Comparison of ENCODE assay signal across 8 cellular contexts in genomic region chr6:119079288-119079809, GRCh38. TPM values are rescaled to one million over a fixed set of nuclear protein-coding genes. Genes with fewer than 3 reads are reported as not detected.
DNase-seq lines count a peak whose midpoint lies in the region; ATAC-seq, FAIRE-seq and TF ChIP-seq lines count a peak whose summit lies in the region.

No MANE protein-coding gene starts in this region.

- H4K91ac ChIP-seq in H9 (ENCODE audit: insufficient read length, low read depth, low read length) = no peak overlapping the region

- H3K27ac Mint-ChIP-seq in H9 = no peak overlapping the region
- H3K27ac Mint-ChIP-seq in activated naive CD8-positive, alpha-beta T cell treated with anti-CD3 and anti-CD28 coated beads, Interleukin-2, amount 50 U/mL, for 24 hours = peak overlapping the region; percentile 75

- TF ChIP-seq CTCF in H9 (conservative IDR thresholded peaks at IDR 0.05) (no peak), kidney (IDR thresholded peaks at IDR 0.05; ENCODE audit: borderline replicate concordance, extremely low read depth, insufficient read depth) (no peak)

- peak overlapping the region; percentile 82 to 93 for H3K4me3 Mint-ChIP-seq in H9
- H3K4me3 Mint-ChIP-seq in activated naive CD8-positive, alpha-beta T cell treated with anti-CD3 and anti-CD28 coated beads, Interleukin-2, amount 50 U/mL, for 24 hours = peak overlapping the region; percentile 87

- H3K27ac ChIP-seq in H9 (ENCODE audit: insufficient read length, low read depth, low read length) = no peak overlapping the region
- no peak overlapping the region for H3K27ac ChIP-seq in kidney (ENCODE audit: low read depth in 2 of 2, low read length in 2 of 2)

- no peak overlapping the region for H2AFZ ChIP-seq in H9 (ENCODE audit: low read length)

- no peaks in the 10 kb centered on the region for H3K79me1 ChIP-seq in H9 (ENCODE audit: insufficient read depth, low read depth, low read length, poor library complexity, severe bottlenecking)

- ATAC-seq in activated naive CD8-positive, alpha-beta T cell treated with anti-CD3 and anti-CD28 coated beads, Interleukin-2, amount 50 U/mL, for 24 hours = no peak
- ATAC-seq in HG03025 (IDR thresholded peaks at IDR 0.05; ENCODE audit: low FRiP score, unreplicated experiment) (no peak), HG02642 (IDR thresholded peaks at IDR 0.05; ENCODE audit: poor library complexity, unreplicated experiment) (no peak), GM21360 (IDR thresholded peaks at IDR 0.05; ENCODE audit: unreplicated experiment) (no peak)

- no peak overlapping the region for H4K8ac ChIP-seq in H9 (replicated peaks; ENCODE audit: insufficient read length, low read depth, low read length)

- no peaks in the 10 kb centered on the region for H3K79me2 ChIP-seq in H9 (ENCODE audit: insufficient read depth, low read length)

- H3K36me3 Mint-ChIP-seq in H9 (ENCODE audit: insufficient read depth in 1 of 3, low read depth in 3 of 3) = peaks cover 9 to 23% (median 21%) of the 10 kb centered on the region in 3 experiments
- H3K36me3 Mint-ChIP-seq in activated naive CD8-positive, alpha-beta T cell treated with anti-CD3 and anti-CD28 coated beads, Interleukin-2, amount 50 U/mL, for 24 hours (ENCODE audit: low read depth) = peaks cover 4% of the 10 kb centered on the region

- H2BK20ac ChIP-seq in H9 (ENCODE audit: low read depth, low read length, poor library complexity, severe bottlenecking) = no peak overlapping the region

- intact Hi-C loops in kidney (cut with DNase I) = no loop called here

- WGBS in H9 (ENCODE audit: extremely low coverage, insufficient read length, low lambda C conversion rate) = no CpG with 5 or more reads among the region's 9 CpGs

- peaks cover 8% of the 10 kb centered on the region for H3K23me2 ChIP-seq in H9 (ENCODE audit: insufficient read length, low read depth, low read length, poor library complexity, severe bottlenecking)

- peaks cover 27 to 32% of the 10 kb centered on the region in 2 experiments for H3K9me3 Mint-ChIP-seq in H9
- peaks cover 15% of the 10 kb centered on the region for H3K9me3 Mint-ChIP-seq in activated naive CD8-positive, alpha-beta T cell treated with anti-CD3 and anti-CD28 coated beads, Interleukin-2, amount 50 U/mL, for 24 hours

- no peak overlapping the region for H2BK5ac ChIP-seq in H9 (ENCODE audit: insufficient read length, low read length)

- DNase-seq in 8988T = peak; percentile 10
- no peak for DNase-seq in H9
- no peak for DNase-seq in activated naive CD8-positive, alpha-beta T cell treated with anti-CD3 and anti-CD28 coated beads, Interleukin-2, amount 50 U/mL, for 24 hours
- no peak for DNase-seq in kidney
- DNase-seq in superior temporal gyrus (ENCODE audit: extremely low spot score) = peak; percentile 51

- H2BK120ac ChIP-seq in H9 (ENCODE audit: low read depth, low read length, poor library complexity, severe bottlenecking) = no peak overlapping the region

- peaks cover 23 to 25% of the 10 kb centered on the region in 2 experiments for H3K4me1 Mint-ChIP-seq in H9
- H3K4me1 Mint-ChIP-seq in activated naive CD8-positive, alpha-beta T cell treated with anti-CD3 and anti-CD28 coated beads, Interleukin-2, amount 50 U/mL, for 24 hours = peaks cover 36% of the 10 kb centered on the region

- H3K9ac ChIP-seq in H9 (ENCODE audit: extremely low read depth, insufficient read length, low read length) (no peak overlapping the region), kidney (ENCODE audit: low read length in 2 of 2) (peak overlapping the region; percentile 61 to 91)

- H3K23ac ChIP-seq in H9 (ENCODE audit: insufficient read length, low read depth, low read length) = no peak overlapping the region

- H3K14ac ChIP-seq in H9 (ENCODE audit: insufficient read depth, low read length) = no peak overlapping the region

- H3K27me3 ChIP-seq in H9 (ENCODE audit: insufficient read depth, low read length) = no peaks in the 10 kb centered on the region; the same call in 1 of the 2 replicates

- H2AK5ac ChIP-seq in H9 (ENCODE audit: insufficient read length, low read length) = no peak overlapping the region

- H3K4me1 ChIP-seq in H9 (ENCODE audit: insufficient read depth, low read length) (no peaks in the 10 kb centered on the region), kidney (ENCODE audit: control insufficient read depth in 1 of 2, insufficient read depth in 1 of 2, low read depth in 1 of 2, low read length in 2 of 2) (peaks cover 3 to 6% of the 10 kb centered on the region in 2 donors)

- FAIRE-seq in kidney (lab: Jason Lieb, UNC) = no peak

- no peak overlapping the region for H3T11ph ChIP-seq in H9 (ENCODE audit: low read length)

- H3K18ac ChIP-seq in H9 (ENCODE audit: insufficient read length, low read depth, low read length) = no peak overlapping the region

- H4K5ac ChIP-seq in H9 (ENCODE audit: insufficient read length, low read depth, low read length) = no peak overlapping the region

- H3K4me2 ChIP-seq in H9 (ENCODE audit: insufficient read depth, insufficient read length, low read length) = peak overlapping the region; percentile 82

- H3K36me3 ChIP-seq in kidney (ENCODE audit: control insufficient read depth in 1 of 2, insufficient read depth in 2 of 2, low read length in 2 of 2) = no peaks in the 10 kb centered on the region

- H3K27me3 Mint-ChIP-seq in H9 (ENCODE audit: low read depth) = peaks cover 39% of the 10 kb centered on the region
- H3K27me3 Mint-ChIP-seq in activated naive CD8-positive, alpha-beta T cell treated with anti-CD3 and anti-CD28 coated beads, Interleukin-2, amount 50 U/mL, for 24 hours = peaks cover 9% of the 10 kb centered on the region

- no peak overlapping the region for H2BK12ac ChIP-seq in H9 (ENCODE audit: insufficient read length, low read depth, low read length)

- no peak overlapping the region for H2BK15ac ChIP-seq in H9 (ENCODE audit: low read depth, low read length)

- H3K9me3 ChIP-seq in H9 (ENCODE audit: control insufficient read depth, low read depth, low read length) = peaks cover 7% of the 10 kb centered on the region
- H3K9me3 ChIP-seq in kidney (ENCODE audit: control insufficient read depth in 1 of 2, low read length in 2 of 2) = peaks cover 0 to 5% of the 10 kb centered on the region in 2 donors

- no peak overlapping the region for H3K4ac ChIP-seq in H9 (ENCODE audit: low read depth, low read length)

- H4K20me1 ChIP-seq in H9 (ENCODE audit: control insufficient read depth, insufficient read depth, insufficient read length) = no peaks in the 10 kb centered on the region

- no peak overlapping the region for H3K56ac ChIP-seq in H9 (ENCODE audit: insufficient read length, low read depth, low read length)

- H3K4me3 ChIP-seq in kidney (ENCODE audit: low read length in 2 of 2) = peak overlapping the region; percentile 83 to 85

RNA-seq across cellular contexts. Expression of gene FAM184A, which starts 0.9 kb away (rescaled TPM):
- total RNA-seq in H9 (2021) (10.4 and 11.4 TPM in 2 replicates), kidney (3.4 TPM)
- 9.0 TPM for polyA plus RNA-seq in kidney (ENCODE audit: insufficient read depth, low read depth, low replicate concordance)

Comparison
In these comparisons a context has a peak if more than half of its experiments do, and no peak if none do; other contexts are left out.
1. DNase-seq: peak in 8988T (single experiment) and superior temporal gyrus (single experiment); none in H9 (single experiment), activated naive CD8-positive, alpha-beta T cell treated with anti-CD3 and anti-CD28 coated beads, Interleukin-2, amount 50 U/mL, for 24 hours (single experiment) and kidney (single experiment).